11 cellular contexts compared by ENCODE assay signal in genomic region chr1:56758135-56758534, GRCh38.
DNase-seq lines count a peak whose midpoint lies in the region; ATAC-seq and TF ChIP-seq lines count a peak whose summit lies in the region.
"Had no signal": no experiment of that assay in that cellular context is flagged by ENCODE, and none has a peak within 500 bp of the region (broad histone marks: within the 10 kb centered on the region; RNA-seq: fewer than 3 reads in every experiment).

No MANE protein-coding gene starts in this region.

- H3K4me1 ChIP-seq in NT2/D1 (ENCODE audit: insufficient read depth, insufficient read length) (no peaks in the 10 kb centered on the region), right cardiac atrium (ENCODE audit: control insufficient read depth, insufficient read depth, low read length) (peaks cover 2% of the 10 kb centered on the region), thyroid gland (peaks cover 4 to 13% of the 10 kb centered on the region in 2 donors)

- POLR2A ChIA-PET in activated CD8-positive, alpha-beta T cell treated with anti-CD3 and anti-CD28 coated beads for 36 hours (lab: Charles Lee), result no interaction called here

- no peak overlapping the region for H3K27ac Mint-ChIP-seq in activated CD8-positive, alpha-beta T cell treated with anti-CD3 and anti-CD28 coated beads for 36 hours
- H3K27ac Mint-ChIP-seq: activated T-helper 1 cell treated with anti-CD3 and anti-CD28 coated beads, Interleukin-12 subunit alpha, Interleukin-12 subunit beta, Interleukin-2, Interleukin-4 antibody, amounts not matched to agents 30 ng/mL and 10 ng/mL and 1 ng/mL, durations not matched to agents 14 hours and 24 hours and 36 hours had no signal

- H3K4me1 Mint-ChIP-seq in activated CD8-positive, alpha-beta T cell treated with anti-CD3 and anti-CD28 coated beads for 36 hours (ENCODE audit: low read depth), result no peaks in the 10 kb centered on the region

- no peaks in the 10 kb centered on the region for H3K36me3 Mint-ChIP-seq in activated CD8-positive, alpha-beta T cell treated with anti-CD3 and anti-CD28 coated beads for 36 hours (ENCODE audit: low read depth)

- intact Hi-C loops in right cardiac atrium (cut with DNase I) (no loop called here), thyroid gland (cut with DNase I) (no loop called here)
- intact Hi-C loops in activated CD8-positive, alpha-beta T cell treated with anti-CD3 and anti-CD28 coated beads for 36 hours (cut with micrococcal nuclease), result no loop called here

- peaks cover 9% of the 10 kb centered on the region for H3K27me3 Mint-ChIP-seq in activated CD8-positive, alpha-beta T cell treated with anti-CD3 and anti-CD28 coated beads for 36 hours

- CTCF ChIA-PET in activated CD8-positive, alpha-beta T cell treated with anti-CD3 and anti-CD28 coated beads for 36 hours (lab: Charles Lee), result no interaction called here

- H3K27me3 ChIP-seq in NT2/D1 (ENCODE audit: insufficient read depth, insufficient read length), result no peaks in the 10 kb centered on the region
- H3K27me3 ChIP-seq in right cardiac atrium (ENCODE audit: control insufficient read depth, insufficient read depth), result no peaks in the 10 kb centered on the region
- no peaks in the 10 kb centered on the region for H3K27me3 ChIP-seq in thyroid gland

- H3K4me3 Mint-ChIP-seq in activated CD8-positive, alpha-beta T cell treated with anti-CD3 and anti-CD28 coated beads for 36 hours, result no peak overlapping the region
- H3K4me3 Mint-ChIP-seq: activated T-helper 1 cell treated with anti-CD3 and anti-CD28 coated beads, Interleukin-12 subunit alpha, Interleukin-12 subunit beta, Interleukin-2, Interleukin-4 antibody, amounts not matched to agents 30 ng/mL and 10 ng/mL and 1 ng/mL, durations not matched to agents 14 hours and 24 hours and 36 hours had no signal

- DNase-seq in SIG-M5 treated with dmso at 0.1 percent for 504 hours (lab: John Stamatoyannopoulos, UW; ENCODE audit: unreplicated experiment), result peak; percentile 2
- DNase-seq in SIG-M5 (lab: John Stamatoyannopoulos, UW), result no peak
- DNase-seq in NT2/D1 (ENCODE audit: low read depth, low spot score), result peak; percentile 42
- DNase-seq in right cardiac atrium, result peak; percentile 13 to 48 (median 41)
- DNase-seq in thyroid gland, result peak; percentile 35 to 60
- DNase-seq in activated CD8-positive, alpha-beta T cell treated with anti-CD3 and anti-CD28 coated beads for 36 hours, result no peak
- no peak for DNase-seq in SW 1271 (lab: John Stamatoyannopoulos, UW)
- DNase-seq in retina, result no peak
- DNase-seq: effector CD4-positive, alpha-beta T cell had no signal

- peak in 3 of 6 experiments; percentile 27 to 41 (median 39) for TF ChIP-seq CTCF in thyroid gland (IDR thresholded peaks at IDR 0.05)
- TF ChIP-seq CTCF in activated CD8-positive, alpha-beta T cell treated with anti-CD3 and anti-CD28 coated beads for 36 hours (IDR thresholded peaks at IDR 0.05), result no peak

- H3K4me3 ChIP-seq in NT2/D1 (ENCODE audit: insufficient read length, low read depth), result no peak overlapping the region
- H3K4me3 ChIP-seq in right cardiac atrium (ENCODE audit: low read length), result no peak overlapping the region
- H3K4me3 ChIP-seq in thyroid gland (replicated peaks in 1 of 3), result no peak overlapping the region
- H3K4me3 ChIP-seq: lung had no signal

- H3K9me3 ChIP-seq in NT2/D1 (ENCODE audit: insufficient read depth, low read length) (no peaks in the 10 kb centered on the region), right cardiac atrium (ENCODE audit: control insufficient read depth, low read length) (no peaks in the 10 kb centered on the region), thyroid gland (no peaks in the 10 kb centered on the region)

- ATAC-seq in right cardiac atrium, result peak; percentile 14 to 52
- ATAC-seq in activated CD8-positive, alpha-beta T cell treated with anti-CD3 and anti-CD28 coated beads for 36 hours, result no peak

- no peak for TF ChIP-seq POLR2A in thyroid gland (IDR thresholded peaks at IDR 0.05)

- H3K9me3 Mint-ChIP-seq in activated CD8-positive, alpha-beta T cell treated with anti-CD3 and anti-CD28 coated beads for 36 hours, result no peaks in the 10 kb centered on the region
- H3K9me3 Mint-ChIP-seq: activated T-helper 1 cell treated with anti-CD3 and anti-CD28 coated beads, Interleukin-12 subunit alpha, Interleukin-12 subunit beta, Interleukin-2, Interleukin-4 antibody, amounts not matched to agents 30 ng/mL and 10 ng/mL and 1 ng/mL, durations not matched to agents 14 hours and 24 hours and 36 hours had no signal

- H3K36me3 ChIP-seq in NT2/D1 (ENCODE audit: insufficient read depth, insufficient read length, low read length) (no peaks in the 10 kb centered on the region), thyroid gland (no peaks in the 10 kb centered on the region)

- H3K27ac ChIP-seq in right cardiac atrium (ENCODE audit: low read length) (no peak overlapping the region), thyroid gland (no peak overlapping the region)

- no peak overlapping the region for H3K9ac ChIP-seq in NT2/D1 (ENCODE audit: insufficient read length, low read depth)

Comparison
In these comparisons a context has a peak if more than half of its experiments do, and no peak if none do; other contexts are left out.
1. DNase-seq: peak in SIG-M5 treated with dmso at 0.1 percent for 504 hours (single experiment), NT2/D1 (single experiment), right cardiac atrium (3 of 3) and thyroid gland (2 of 2); none in SIG-M5 (single experiment), activated CD8-positive, alpha-beta T cell treated with anti-CD3 and anti-CD28 coated beads for 36 hours (single experiment), SW 1271 (0 of 2) and retina (single experiment).